1 cellular context compared by ENCODE assay signal in genomic region chr2:127575185-127575765, GRCh38.
TF ChIP-seq lines count a peak whose summit lies in the region.

No MANE protein-coding gene starts in this region.

TF ChIP-seq in K562, 482 proteins besides CTCF, POLR2A, EP300 and RAD21:
- TF ChIP-seq ADNP (tag; IDR thresholded peaks at IDR 0.05) (peak; percentile 75; the same call in 1 of the 2 replicates), RBM25 (IDR thresholded peaks at IDR 0.05; ENCODE audit: low read depth, low read length, severe bottlenecking) (peak; percentile 72), MEF2D (tag; conservative IDR thresholded peaks at IDR 0.05; ENCODE audit: low read depth) (peak; percentile 62; the same call in 1 of the 2 replicates), XRCC5 (IDR thresholded peaks at IDR 0.05; ENCODE audit: low read depth, low read length) (no peak), BCOR (IDR thresholded peaks at IDR 0.05) (peak; percentile 65; the same call in 1 of the 2 replicates), ZSCAN29 (IDR thresholded peaks at IDR 0.05) (no peak), PHB (CRISPR knock-in tag; IDR thresholded peaks at IDR 0.05) (no peak), ZNF778 (CRISPR knock-in tag; IDR thresholded peaks at IDR 0.05) (no peak), SOX6 (IDR thresholded peaks at IDR 0.05) (peak; percentile 31; the same call in 1 of the 2 replicates)
TF ChIP-seq in K562: peak in this region for 5.
